21 cellular contexts compared by ENCODE assay signal in the genomic region with DNA sequence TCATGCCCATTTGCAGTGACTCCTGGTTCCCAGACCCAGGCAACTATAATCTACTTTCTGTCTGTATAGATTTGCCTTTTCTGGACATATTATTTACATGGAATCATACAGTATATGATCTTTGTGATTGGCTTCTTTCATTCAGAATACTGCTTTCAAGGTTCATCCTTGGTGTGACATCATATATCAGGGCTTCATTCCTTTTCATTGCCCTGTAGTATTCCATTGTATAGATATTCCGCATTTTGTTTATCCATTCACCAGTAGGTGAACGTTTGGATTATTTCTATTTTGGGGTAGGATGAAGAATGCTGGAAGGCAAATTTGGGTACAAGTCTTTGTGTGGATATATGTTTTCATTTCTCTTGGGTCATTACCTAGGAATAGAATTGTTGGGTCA. TPM values are rescaled to one million over a fixed set of nuclear protein-coding genes. Genes with fewer than 3 reads are reported as not detected.
DNase-seq lines count a peak whose midpoint lies in the region; ATAC-seq and TF ChIP-seq lines count a peak whose summit lies in the region.
"Had no signal": no experiment of that assay in that cellular context is flagged by ENCODE, and none has a peak within 500 bp of the region (broad histone marks: within the 10 kb centered on the region; RNA-seq: fewer than 3 reads in every experiment).

No MANE protein-coding gene starts in this region.

- peak overlapping the region; percentile 71 for H3K4me3 Mint-ChIP-seq in T-helper 2 cell treated with Interferon-gamma antibody and Interleukin-4, amounts not matched to agents 5 μg/mL and 100 μg/mL, for 36 hours
- peak overlapping the region; percentile 85 for H3K4me3 Mint-ChIP-seq in activated naive CD8-positive, alpha-beta T cell
- H3K4me3 Mint-ChIP-seq in natural killer cell (peak overlapping the region; percentile 70), Calu3 (ENCODE audit: low read depth, unreplicated experiment) (no peak overlapping the region)

- ATAC-seq in natural killer cell = no peak
- no peak for ATAC-seq in GM19023 (IDR thresholded peaks at IDR 0.05; ENCODE audit: unreplicated experiment)
- ATAC-seq: gastroesophageal sphincter, left ventricle myocardium superior, Panc1 had no signal

- H3K4me1 Mint-ChIP-seq in T-helper 2 cell treated with Interferon-gamma antibody and Interleukin-4, amounts not matched to agents 5 μg/mL and 100 μg/mL, for 36 hours (ENCODE audit: low read depth) = peaks cover 64% of the 10 kb centered on the region
- peaks cover 84% of the 10 kb centered on the region for H3K4me1 Mint-ChIP-seq in activated naive CD8-positive, alpha-beta T cell (ENCODE audit: low read depth)
- H3K4me1 Mint-ChIP-seq in natural killer cell (peaks cover 62 to 64% of the 10 kb centered on the region in 2 donors), Calu3 (ENCODE audit: low read depth, unreplicated experiment) (no peaks in the 10 kb centered on the region)

- no peak for DNase-seq in T-helper 2 cell treated with Interferon-gamma antibody and Interleukin-4, amounts not matched to agents 5 μg/mL and 100 μg/mL, for 36 hours (ENCODE audit: low spot score)
- DNase-seq in T-helper 2 cell (no peak), MM.1S (no peak), natural killer cell (no peak), NCI-H526 (lab: John Stamatoyannopoulos, UW) (no peak), Calu3 (no peak)
- DNase-seq: 8988T; activated CD8-positive, alpha-beta memory T cell treated with anti-CD3 and anti-CD28 coated beads, Interleukin-2, amount 50 U/mL, for 4 hours; HCEC 1CT; left ventricle myocardium superior; NCI-H2029; NCI-H69; retina; SK-N-SH had no signal

- CTCF ChIA-PET in Calu3 (lab: Charles Lee) = no interaction called here

- peak overlapping the region; percentile 64 for H3K4me2 ChIP-seq in MM.1S (ENCODE audit: low read depth, low read length)
- H3K4me2 ChIP-seq: SK-N-SH had no signal

- peaks cover 68% of the 10 kb centered on the region for H3K4me1 ChIP-seq in MM.1S (ENCODE audit: low read length)
- H3K4me1 ChIP-seq: gastroesophageal sphincter had no signal

- H3K9me3 Mint-ChIP-seq in T-helper 2 cell treated with Interferon-gamma antibody and Interleukin-4, amounts not matched to agents 5 μg/mL and 100 μg/mL, for 36 hours = no peaks in the 10 kb centered on the region
- H3K9me3 Mint-ChIP-seq in activated naive CD8-positive, alpha-beta T cell (ENCODE audit: low read depth) = no peaks in the 10 kb centered on the region
- H3K9me3 Mint-ChIP-seq in natural killer cell (no peaks in the 10 kb centered on the region), Calu3 (ENCODE audit: low read depth, unreplicated experiment) (no peaks in the 10 kb centered on the region)

- no TSS peak for BruUV-seq in Calu3 (replicated peaks; lab: Mats Ljungman, UMichigan)

- peaks cover 91% of the 10 kb centered on the region for H3K79me2 ChIP-seq in MM.1S (ENCODE audit: low read length)

- no peaks in the 10 kb centered on the region for H3K27me3 ChIP-seq in MM.1S (replicated peaks; ENCODE audit: insufficient read depth, low read length)

- peaks cover 16% of the 10 kb centered on the region for H3K36me3 ChIP-seq in MM.1S (replicated peaks; ENCODE audit: insufficient read depth, low read length)
- H3K36me3 ChIP-seq: gastroesophageal sphincter had no signal

- H4K20me1 ChIP-seq in MM.1S (ENCODE audit: insufficient read depth, low read length) = no peaks in the 10 kb centered on the region

- H3F3A ChIP-seq in MM.1S (ENCODE audit: insufficient read depth, low read length) = peaks cover 35% of the 10 kb centered on the region

- H2AFZ ChIP-seq in MM.1S (ENCODE audit: low read length) = no peak overlapping the region

- H3K9me3 ChIP-seq in MM.1S (replicated peaks; ENCODE audit: insufficient read depth, low read length) = no peaks in the 10 kb centered on the region
- H3K9me3 ChIP-seq: gastroesophageal sphincter, SK-N-SH had no signal

- TF ChIP-seq CTCF in MM.1S (IDR thresholded peaks at IDR 0.05; ENCODE audit: low read length) = no peak
- TF ChIP-seq CTCF in natural killer cell (IDR thresholded peaks at IDR 0.05) = no peak
- TF ChIP-seq CTCF in Calu3 (IDR thresholded peaks at IDR 0.05; ENCODE audit: unreplicated experiment) = no peak

- intact Hi-C loops in natural killer cell (cut with micrococcal nuclease) = loop anchor here (2.0 to 5.0 kb wide), 2 partner anchors 17 to 51 kb away; no protein-coding TSS in a partner anchor
- intact Hi-C loops in Calu3 (cut with micrococcal nuclease; ENCODE audit: unreplicated experiment) = no loop called here

- H3K27me3 Mint-ChIP-seq in T-helper 2 cell treated with Interferon-gamma antibody and Interleukin-4, amounts not matched to agents 5 μg/mL and 100 μg/mL, for 36 hours (ENCODE audit: low read depth) = no peaks in the 10 kb centered on the region
- H3K27me3 Mint-ChIP-seq in activated naive CD8-positive, alpha-beta T cell = no peaks in the 10 kb centered on the region
- H3K27me3 Mint-ChIP-seq in natural killer cell (ENCODE audit: low read depth in 2 of 2) (no peaks in the 10 kb centered on the region), Calu3 (ENCODE audit: unreplicated experiment) (peaks cover 47% of the 10 kb centered on the region)

- peaks cover 62% of the 10 kb centered on the region for H3K36me3 Mint-ChIP-seq in T-helper 2 cell treated with Interferon-gamma antibody and Interleukin-4, amounts not matched to agents 5 μg/mL and 100 μg/mL, for 36 hours (ENCODE audit: low read depth)
- H3K36me3 Mint-ChIP-seq in activated naive CD8-positive, alpha-beta T cell = peaks cover 44% of the 10 kb centered on the region
- H3K36me3 Mint-ChIP-seq in natural killer cell (peaks cover 6% of the 10 kb centered on the region), Calu3 (ENCODE audit: insufficient read depth, unreplicated experiment) (no peaks in the 10 kb centered on the region)

- H3K9ac ChIP-seq in MM.1S (ENCODE audit: low read length) = peak overlapping the region; percentile 31; the same call in 1 of the 2 replicates
- H3K9ac ChIP-seq: SK-N-SH had no signal

- peak overlapping the region; percentile 16; the same call in 1 of the 2 replicates for H3K4me3 ChIP-seq in MM.1S (ENCODE audit: low read length)
- H3K4me3 ChIP-seq: gastroesophageal sphincter had no signal

- H3K9me2 ChIP-seq in MM.1S (replicated peaks; ENCODE audit: insufficient read depth, low read length) = no peaks in the 10 kb centered on the region
- H3K9me2 ChIP-seq: SK-N-SH had no signal

- peak overlapping the region; percentile 85 for H3K27ac ChIP-seq in MM.1S (ENCODE audit: low read length)
- H3K27ac ChIP-seq: epithelial cell of prostate, gastroesophageal sphincter had no signal

- H3K27ac Mint-ChIP-seq in T-helper 2 cell treated with Interferon-gamma antibody and Interleukin-4, amounts not matched to agents 5 μg/mL and 100 μg/mL, for 36 hours = peak overlapping the region; percentile 89
- H3K27ac Mint-ChIP-seq in activated naive CD8-positive, alpha-beta T cell = peak overlapping the region; percentile 100
- H3K27ac Mint-ChIP-seq in natural killer cell = peak overlapping the region; percentile 89 to 92
- H3K27ac Mint-ChIP-seq in Calu3 (ENCODE audit: unreplicated experiment) = no peak overlapping the region

RNA-seq across cellular contexts. Expression of a gene that starts 36.1 kb away (rescaled TPM):
- total RNA-seq in natural killer cell (10 to 100 TPM; 52.0 to 62.3 (median 53.7) TPM), Calu3 (2022) (0.10 TPM in 1 of 2 replicates, not detected in the other)
- total RNA-seq: chondrocyte, MCF 10A had no signal

Comparison
In these comparisons a context has a peak if more than half of its experiments do, and no peak if none do; other contexts are left out.
1. RNA of a gene that starts 36.1 kb away (total RNA-seq): 52.0 to 62.3 TPM in natural killer cell; 0.10 TPM in Calu3; every median in the first group is over 10 times any median in the second.